ENCODE assay signal across 8 cellular contexts in genomic region chr7:100126239-100126930, GRCh38. TPM values are rescaled to one million over a fixed set of nuclear protein-coding genes. Genes with fewer than 3 reads are reported as not detected.
DNase-seq lines count a peak whose midpoint lies in the region; ATAC-seq and TF ChIP-seq lines count a peak whose summit lies in the region.

No MANE protein-coding gene starts in this region.

- peak overlapping the region; percentile 35 to 81 for H3K23ac ChIP-seq in mesenchymal stem cell (ENCODE audit: low read length in 2 of 2)

- ATAC-seq in HG03439 (IDR thresholded peaks at IDR 0.05; ENCODE audit: unreplicated experiment), result peak; percentile 6

- DNase-seq in NCI-H748 (lab: John Stamatoyannopoulos, UW; ENCODE audit: unreplicated experiment), result peak; percentile 50
- DNase-seq in NCI-H748 treated with DMSO at 0.1 percent for 48 hours (lab: John Stamatoyannopoulos, UW), result no peak
- DNase-seq in MCF 10A (ENCODE audit: unreplicated experiment), result no peak
- no peak for DNase-seq in mesenchymal stem cell
- DNase-seq in activated gamma-delta T cell treated with Interleukin-2 at 50 U/mL for 16 hours, result no peak
- no peak for DNase-seq in NCI-H446 treated with DMSO at 0.1 percent for 48 hours (lab: John Stamatoyannopoulos, UW)

- H2AK5ac ChIP-seq in mesenchymal stem cell (ENCODE audit: low read length, severe bottlenecking), result no peak overlapping the region

- no peaks in the 10 kb centered on the region for H3K9me3 ChIP-seq in mesenchymal stem cell (ENCODE audit: control insufficient read depth, low read length)

- no peak overlapping the region for H2AFZ ChIP-seq in mesenchymal stem cell (ENCODE audit: low read depth, low read length)

- BruUV-seq in MCF 10A (replicated peaks; lab: Mats Ljungman, UMichigan), result TSS peak; percentile 80

- H2BK120ac ChIP-seq in mesenchymal stem cell (ENCODE audit: low read depth, low read length), result peak overlapping the region; percentile 11

- H2BK5ac ChIP-seq in mesenchymal stem cell (ENCODE audit: low read depth, low read length, poor library complexity, severe bottlenecking), result peak overlapping the region; percentile 89

- peaks cover 23% of the 10 kb centered on the region for H3K79me1 ChIP-seq in mesenchymal stem cell (replicated peaks; ENCODE audit: low read length, poor library complexity, severe bottlenecking)

- no peaks in the 10 kb centered on the region for H3K9me3 Mint-ChIP-seq in MCF 10A (ENCODE audit: unreplicated experiment)

- H3K27ac Mint-ChIP-seq in MCF 10A (ENCODE audit: low read depth, unreplicated experiment), result peak overlapping the region; percentile 99

- H3K36me3 ChIP-seq in mesenchymal stem cell (ENCODE audit: control insufficient read depth in 1 of 2, insufficient read depth in 2 of 2, low read depth in 1 of 2, low read length in 2 of 2) (peaks cover 20 to 29% of the 10 kb centered on the region in 2 experiments), urinary bladder (ENCODE audit: insufficient read depth) (no peaks in the 10 kb centered on the region)

- H3K27me3 Mint-ChIP-seq in MCF 10A (ENCODE audit: insufficient read depth, unreplicated experiment), result no peaks in the 10 kb centered on the region

- peak overlapping the region; percentile 98 for H3K9ac ChIP-seq in mesenchymal stem cell (ENCODE audit: low read length)

- H4K8ac ChIP-seq in mesenchymal stem cell (ENCODE audit: low read length), result peak overlapping the region; percentile 58

- H3K14ac ChIP-seq in mesenchymal stem cell (ENCODE audit: low read length in 2 of 2), result peak overlapping the region in 1 of 2 experiments; percentile 16

- H3K27ac ChIP-seq in mesenchymal stem cell (ENCODE audit: low read length, poor library complexity, severe bottlenecking) (peak overlapping the region; percentile 98), urinary bladder (ENCODE audit: low read depth) (peak overlapping the region; percentile 94)

- H3K36me3 Mint-ChIP-seq in MCF 10A (ENCODE audit: insufficient read depth, unreplicated experiment), result peaks cover 5% of the 10 kb centered on the region

- peak overlapping the region; percentile 98 for H3K4me3 Mint-ChIP-seq in MCF 10A (ENCODE audit: unreplicated experiment)

- peak overlapping the region; percentile 69 for H3K4me2 ChIP-seq in mesenchymal stem cell (ENCODE audit: low read length, poor library complexity, severe bottlenecking)

- H4K91ac ChIP-seq in mesenchymal stem cell (ENCODE audit: low read length), result peak overlapping the region; percentile 71

- H2BK12ac ChIP-seq in mesenchymal stem cell (ENCODE audit: low read length in 2 of 2), result peak overlapping the region; percentile 2 to 28

- no peaks in the 10 kb centered on the region for H3K27me3 ChIP-seq in mesenchymal stem cell (ENCODE audit: control insufficient read depth in 1 of 2, insufficient read depth in 1 of 2, low read length in 2 of 2)

- 28% methylated on average over 29 of the region's 29 CpGs for WGBS in mesenchymal stem cell
- WGBS in urinary bladder, result 12% methylated on average over 29 of the region's 29 CpGs

- peak overlapping the region; percentile 59 to 71 for H3K18ac ChIP-seq in mesenchymal stem cell (ENCODE audit: low read depth in 1 of 2, low read length in 2 of 2)

- H3K4me3 ChIP-seq in mesenchymal stem cell (ENCODE audit: insufficient read depth in 1 of 2, low read depth in 1 of 2, low read length in 2 of 2) (peak overlapping the region; percentile 92 to 93), urinary bladder (ENCODE audit: low read depth, low read length) (peak overlapping the region; percentile 75)

- peak overlapping the region; percentile 60 to 66 for H3K4ac ChIP-seq in mesenchymal stem cell (ENCODE audit: low read depth in 1 of 2, low read length in 2 of 2)

- intact Hi-C loops in MCF 10A (cut with micrococcal nuclease), result loop anchor here (5.0 kb wide), 1 partner anchor 134 kb away; no protein-coding TSS in a partner anchor

- H3K4me1 ChIP-seq in mesenchymal stem cell (ENCODE audit: control insufficient read depth, insufficient read depth, low read depth, low read length) (peaks cover 17% of the 10 kb centered on the region), urinary bladder (ENCODE audit: insufficient read depth) (no peaks in the 10 kb centered on the region)

- H2BK15ac ChIP-seq in mesenchymal stem cell (ENCODE audit: low read depth, poor library complexity, severe bottlenecking), result no peak overlapping the region

- CTCF ChIA-PET in MCF 10A (lab: Yijun Ruan, JAX), result interaction anchor here (0.5 to 1.1 kb wide), 3 partner anchors 21 to 356 kb away, joined by 4 to 6 read pairs (median 4); no protein-coding TSS in a partner anchor

- TF ChIP-seq CTCF in MCF 10A (IDR thresholded peaks at IDR 0.05; ENCODE audit: unreplicated experiment), result no peak

- H3K4me1 Mint-ChIP-seq in MCF 10A (ENCODE audit: insufficient read depth, unreplicated experiment), result peaks cover 5% of the 10 kb centered on the region

- POLR2A ChIA-PET in MCF 10A (lab: Yijun Ruan, JAX), result interaction anchor here (0.6 to 5.3 kb wide), 14 partner anchors 12 to 1065 kb away, joined by 3 to 47 read pairs (median 4); partner anchors contain the start of genes AP4M1, LAMTOR4, MCM7 and PPP1R35

RNA-seq across cellular contexts. Expression of gene MBLAC1, which starts 0.4 kb away (rescaled TPM):
- total RNA-seq in MCF 10A (2022) (2.5 and 3.2 TPM in 2 replicates), urinary bladder (1.3 TPM)
- 3.0 TPM for polyA plus RNA-seq in mesenchymal stem cell (2013, experiment 1 of 2)
- 2.9 TPM for polyA plus RNA-seq in mesenchymal stem cell (2013, experiment 2 of 2)
- polyA plus RNA-seq in urinary bladder, result 4.7 TPM

RNA-seq across cellular contexts. Expression of gene CNPY4, which starts 7.0 kb away (rescaled TPM):
- total RNA-seq in MCF 10A (2022) (2.9 and 3.0 TPM in 2 replicates), urinary bladder (34.5 TPM)
- 46.0 TPM for polyA plus RNA-seq in mesenchymal stem cell (2013, experiment 1 of 2)
- 43.5 TPM for polyA plus RNA-seq in mesenchymal stem cell (2013, experiment 2 of 2)
- 26.1 TPM for polyA plus RNA-seq in urinary bladder

RNA-seq across cellular contexts. Expression of gene TAF6, which starts 7.2 kb away (rescaled TPM):
- total RNA-seq in MCF 10A (2022), result 47.2 and 58.9 TPM in 2 replicates
- polyA plus RNA-seq in mesenchymal stem cell (2013, experiment 1 of 2), result 56.7 TPM
- polyA plus RNA-seq in mesenchymal stem cell (2013, experiment 2 of 2), result 55.4 TPM
- total RNA-seq in urinary bladder, result 20.6 TPM
- 55.4 TPM for polyA plus RNA-seq in urinary bladder

RNA-seq across cellular contexts. Expression of gene LAMTOR4, which starts 22.3 kb away (rescaled TPM):
- total RNA-seq in MCF 10A (2022), result 76.6 and 87.3 TPM in 2 replicates
- 121 TPM for polyA plus RNA-seq in mesenchymal stem cell (2013, experiment 1 of 2)
- 121 TPM for polyA plus RNA-seq in mesenchymal stem cell (2013, experiment 2 of 2)
- total RNA-seq in urinary bladder, result 36.3 TPM
- polyA plus RNA-seq in urinary bladder, result 251 TPM

RNA-seq across cellular contexts. Expression of gene AP4M1, which starts 24.9 kb away (rescaled TPM):
- total RNA-seq in MCF 10A (2022) (13.5 and 13.6 TPM in 2 replicates), urinary bladder (13.9 TPM)
- 28.0 TPM for polyA plus RNA-seq in mesenchymal stem cell (2013, experiment 1 of 2)
- 25.3 TPM for polyA plus RNA-seq in mesenchymal stem cell (2013, experiment 2 of 2)
- polyA plus RNA-seq in urinary bladder, result 23.9 TPM
